Comparison of ENCODE assay signal across 1 cellular context in the genomic region with DNA sequence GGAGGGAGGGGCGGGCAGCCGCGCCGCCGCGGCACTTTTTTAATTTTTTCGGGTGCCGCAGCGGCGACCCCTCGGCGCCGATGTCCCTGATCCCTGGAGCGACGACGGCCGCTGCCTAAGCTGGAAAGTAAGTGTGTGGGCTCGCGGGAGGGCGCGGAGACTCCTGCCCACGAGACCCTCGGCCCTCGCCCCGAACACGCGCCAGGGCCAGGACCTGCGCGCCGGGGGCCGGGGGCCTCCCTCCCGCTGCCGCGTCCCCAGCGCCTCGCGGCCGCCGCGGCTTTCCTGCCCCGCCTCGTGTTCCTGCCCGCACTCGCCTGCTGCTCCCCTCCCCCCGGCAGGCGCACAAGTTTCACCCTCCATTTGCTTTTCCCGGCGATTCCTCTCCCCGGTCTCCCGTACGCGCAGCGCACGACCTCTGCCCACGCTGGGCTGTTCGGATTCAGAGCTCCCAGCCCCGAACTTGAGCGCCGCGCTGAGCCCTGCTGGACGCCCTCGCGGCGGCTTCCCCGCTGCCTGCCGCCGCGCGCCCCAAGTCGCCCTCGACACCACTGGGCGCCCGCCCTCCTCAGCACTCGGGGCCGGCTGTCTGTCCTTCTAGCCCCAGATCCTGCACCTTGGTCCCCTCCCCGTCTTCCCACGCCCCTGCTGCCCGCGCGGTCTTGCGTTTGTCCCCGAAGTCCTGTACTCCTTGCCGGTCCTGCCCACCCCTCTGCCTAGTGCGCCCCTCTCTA.
A peak's percentile ranks its signal among the peaks of the same experiment; 100 is the strongest.
TF ChIP-seq lines count a peak whose summit lies in the region.

No MANE protein-coding gene starts in this region.

TF ChIP-seq in WTC11, 78 proteins besides CTCF, POLR2A, EP300 and RAD21 (continued from another document and continues in another):
- TF ChIP-seq, protein P1, sequence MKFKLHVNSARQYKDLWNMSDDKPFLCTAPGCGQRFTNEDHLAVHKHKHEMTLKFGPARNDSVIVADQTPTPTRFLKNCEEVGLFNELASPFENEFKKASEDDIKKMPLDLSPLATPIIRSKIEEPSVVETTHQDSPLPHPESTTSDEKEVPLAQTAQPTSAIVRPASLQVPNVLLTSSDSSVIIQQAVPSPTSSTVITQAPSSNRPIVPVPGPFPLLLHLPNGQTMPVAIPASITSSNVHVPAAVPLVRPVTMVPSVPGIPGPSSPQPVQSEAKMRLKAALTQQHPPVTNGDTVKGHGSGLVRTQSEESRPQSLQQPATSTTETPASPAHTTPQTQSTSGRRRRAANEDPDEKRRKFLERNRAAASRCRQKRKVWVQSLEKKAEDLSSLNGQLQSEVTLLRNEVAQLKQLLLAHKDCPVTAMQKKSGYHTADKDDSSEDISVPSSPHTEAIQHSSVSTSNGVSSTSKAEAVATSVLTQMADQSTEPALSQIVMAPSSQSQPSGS (CRISPR knock-in tag; IDR thresholded peaks at IDR 0.05; ENCODE audit: borderline replicate concordance, low read depth): no peak
- TF ChIP-seq RORB (CRISPR knock-in tag; IDR thresholded peaks at IDR 0.05) (no peak), NFATC4 (CRISPR knock-in tag; IDR thresholded peaks at IDR 0.05) (no peak), CREB1 (CRISPR knock-in tag; IDR thresholded peaks at IDR 0.05) (no peak), ZNF121 (CRISPR knock-in tag; IDR thresholded peaks at IDR 0.05) (no peak), FOXJ3 (CRISPR knock-in tag; IDR thresholded peaks at IDR 0.05; ENCODE audit: borderline replicate concordance) (no peak), MXD4 (CRISPR knock-in tag; IDR thresholded peaks at IDR 0.05; ENCODE audit: borderline replicate concordance) (no peak), GRHL2 (CRISPR knock-in tag; IDR thresholded peaks at IDR 0.05; ENCODE audit: insufficient replicate concordance, severe bottlenecking) (no peak), CBFB (CRISPR knock-in tag; IDR thresholded peaks at IDR 0.05; ENCODE audit: low read depth) (0 out of 2 replicates have a peak, but pooled peaks have one; percentile 17), ESRRA (CRISPR knock-in tag; IDR thresholded peaks at IDR 0.05; ENCODE audit: borderline replicate concordance) (no peak), ZNF396 (CRISPR knock-in tag; IDR thresholded peaks at IDR 0.05; ENCODE audit: borderline replicate concordance) (no peak), NR2C2 (CRISPR knock-in tag; IDR thresholded peaks at IDR 0.05) (no peak), ZNF219 (CRISPR knock-in tag; IDR thresholded peaks at IDR 0.05; ENCODE audit: borderline replicate concordance) (no peak), NFYB (CRISPR knock-in tag; conservative IDR thresholded peaks at IDR 0.05; ENCODE audit: low read depth) (no peak), GABPB1 (CRISPR knock-in tag; IDR thresholded peaks at IDR 0.05) (no peak; the same call in 1 of the 2 replicates), IRF2 (CRISPR knock-in tag; IDR thresholded peaks at IDR 0.05; ENCODE audit: borderline replicate concordance, low read depth) (0 out of 2 replicates have a peak, but pooled peaks have one; percentile 71), RELA (CRISPR knock-in tag; IDR thresholded peaks at IDR 0.05; ENCODE audit: borderline replicate concordance) (peak; percentile 48; the same call in 1 of the 2 replicates), HMGA2 (CRISPR knock-in tag; IDR thresholded peaks at IDR 0.05) (no peak), NFE2L1 (CRISPR knock-in tag; IDR thresholded peaks at IDR 0.05) (0 out of 2 replicates have a peak, but pooled peaks have one; percentile 59), SMAD4 (CRISPR knock-in tag; IDR thresholded peaks at IDR 0.05) (no peak), PRRX2 (CRISPR knock-in tag; IDR thresholded peaks at IDR 0.05) (no peak), SOX15 (CRISPR knock-in tag; IDR thresholded peaks at IDR 0.05) (no peak), ZNF671 (CRISPR knock-in tag; IDR thresholded peaks at IDR 0.05) (no peak), SMAD3 (CRISPR knock-in tag; IDR thresholded peaks at IDR 0.05; ENCODE audit: borderline replicate concordance) (peak; percentile 50; the same call in 1 of the 2 replicates), JUN (CRISPR knock-in tag; IDR thresholded peaks at IDR 0.05) (no peak), EMX1 (CRISPR knock-in tag; IDR thresholded peaks at IDR 0.05) (0 out of 2 replicates have a peak, but pooled peaks have one; percentile 28), ZNF416 (CRISPR knock-in tag; IDR thresholded peaks at IDR 0.05) (no peak), OVOL2 (CRISPR knock-in tag; IDR thresholded peaks at IDR 0.05; ENCODE audit: borderline replicate concordance) (no peak)
- TF ChIP-seq, protein P2, sequence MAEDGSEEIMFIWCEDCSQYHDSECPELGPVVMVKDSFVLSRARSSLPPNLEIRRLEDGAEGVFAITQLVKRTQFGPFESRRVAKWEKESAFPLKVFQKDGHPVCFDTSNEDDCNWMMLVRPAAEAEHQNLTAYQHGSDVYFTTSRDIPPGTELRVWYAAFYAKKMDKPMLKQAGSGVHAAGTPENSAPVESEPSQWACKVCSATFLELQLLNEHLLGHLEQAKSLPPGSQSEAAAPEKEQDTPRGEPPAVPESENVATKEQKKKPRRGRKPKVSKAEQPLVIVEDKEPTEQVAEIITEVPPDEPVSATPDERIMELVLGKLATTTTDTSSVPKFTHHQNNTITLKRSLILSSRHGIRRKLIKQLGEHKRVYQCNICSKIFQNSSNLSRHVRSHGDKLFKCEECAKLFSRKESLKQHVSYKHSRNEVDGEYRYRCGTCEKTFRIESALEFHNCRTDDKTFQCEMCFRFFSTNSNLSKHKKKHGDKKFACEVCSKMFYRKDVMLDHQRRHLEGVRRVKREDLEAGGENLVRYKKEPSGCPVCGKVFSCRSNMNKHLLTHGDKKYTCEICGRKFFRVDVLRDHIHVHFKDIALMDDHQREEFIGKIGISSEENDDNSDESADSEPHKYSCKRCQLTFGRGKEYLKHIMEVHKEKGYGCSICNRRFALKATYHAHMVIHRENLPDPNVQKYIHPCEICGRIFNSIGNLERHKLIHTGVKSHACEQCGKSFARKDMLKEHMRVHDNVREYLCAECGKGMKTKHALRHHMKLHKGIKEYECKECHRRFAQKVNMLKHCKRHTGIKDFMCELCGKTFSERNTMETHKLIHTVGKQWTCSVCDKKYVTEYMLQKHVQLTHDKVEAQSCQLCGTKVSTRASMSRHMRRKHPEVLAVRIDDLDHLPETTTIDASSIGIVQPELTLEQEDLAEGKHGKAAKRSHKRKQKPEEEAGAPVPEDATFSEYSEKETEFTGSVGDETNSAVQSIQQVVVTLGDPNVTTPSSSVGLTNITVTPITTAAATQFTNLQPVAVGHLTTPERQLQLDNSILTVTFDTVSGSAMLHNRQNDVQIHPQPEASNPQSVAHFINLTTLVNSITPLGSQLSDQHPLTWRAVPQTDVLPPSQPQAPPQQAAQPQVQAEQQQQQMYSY (CRISPR knock-in tag; IDR thresholded peaks at IDR 0.05): peak; percentile 4; the same call in 1 of the 2 replicates
- TF ChIP-seq, protein P3, sequence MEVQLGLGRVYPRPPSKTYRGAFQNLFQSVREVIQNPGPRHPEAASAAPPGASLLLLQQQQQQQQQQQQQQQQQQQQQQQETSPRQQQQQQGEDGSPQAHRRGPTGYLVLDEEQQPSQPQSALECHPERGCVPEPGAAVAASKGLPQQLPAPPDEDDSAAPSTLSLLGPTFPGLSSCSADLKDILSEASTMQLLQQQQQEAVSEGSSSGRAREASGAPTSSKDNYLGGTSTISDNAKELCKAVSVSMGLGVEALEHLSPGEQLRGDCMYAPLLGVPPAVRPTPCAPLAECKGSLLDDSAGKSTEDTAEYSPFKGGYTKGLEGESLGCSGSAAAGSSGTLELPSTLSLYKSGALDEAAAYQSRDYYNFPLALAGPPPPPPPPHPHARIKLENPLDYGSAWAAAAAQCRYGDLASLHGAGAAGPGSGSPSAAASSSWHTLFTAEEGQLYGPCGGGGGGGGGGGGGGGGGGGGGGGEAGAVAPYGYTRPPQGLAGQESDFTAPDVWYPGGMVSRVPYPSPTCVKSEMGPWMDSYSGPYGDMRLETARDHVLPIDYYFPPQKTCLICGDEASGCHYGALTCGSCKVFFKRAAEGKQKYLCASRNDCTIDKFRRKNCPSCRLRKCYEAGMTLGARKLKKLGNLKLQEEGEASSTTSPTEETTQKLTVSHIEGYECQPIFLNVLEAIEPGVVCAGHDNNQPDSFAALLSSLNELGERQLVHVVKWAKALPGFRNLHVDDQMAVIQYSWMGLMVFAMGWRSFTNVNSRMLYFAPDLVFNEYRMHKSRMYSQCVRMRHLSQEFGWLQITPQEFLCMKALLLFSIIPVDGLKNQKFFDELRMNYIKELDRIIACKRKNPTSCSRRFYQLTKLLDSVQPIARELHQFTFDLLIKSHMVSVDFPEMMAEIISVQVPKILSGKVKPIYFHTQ (CRISPR knock-in tag; IDR thresholded peaks at IDR 0.05): 0 out of 2 replicates have a peak, but pooled peaks have one; percentile 10
- TF ChIP-seq, protein P4, sequence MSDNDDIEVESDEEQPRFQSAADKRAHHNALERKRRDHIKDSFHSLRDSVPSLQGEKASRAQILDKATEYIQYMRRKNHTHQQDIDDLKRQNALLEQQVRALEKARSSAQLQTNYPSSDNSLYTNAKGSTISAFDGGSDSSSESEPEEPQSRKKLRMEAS (CRISPR knock-in tag; IDR thresholded peaks at IDR 0.05): peak; percentile 66; the same call in 1 of the 2 replicates
- TF ChIP-seq, protein P5, sequence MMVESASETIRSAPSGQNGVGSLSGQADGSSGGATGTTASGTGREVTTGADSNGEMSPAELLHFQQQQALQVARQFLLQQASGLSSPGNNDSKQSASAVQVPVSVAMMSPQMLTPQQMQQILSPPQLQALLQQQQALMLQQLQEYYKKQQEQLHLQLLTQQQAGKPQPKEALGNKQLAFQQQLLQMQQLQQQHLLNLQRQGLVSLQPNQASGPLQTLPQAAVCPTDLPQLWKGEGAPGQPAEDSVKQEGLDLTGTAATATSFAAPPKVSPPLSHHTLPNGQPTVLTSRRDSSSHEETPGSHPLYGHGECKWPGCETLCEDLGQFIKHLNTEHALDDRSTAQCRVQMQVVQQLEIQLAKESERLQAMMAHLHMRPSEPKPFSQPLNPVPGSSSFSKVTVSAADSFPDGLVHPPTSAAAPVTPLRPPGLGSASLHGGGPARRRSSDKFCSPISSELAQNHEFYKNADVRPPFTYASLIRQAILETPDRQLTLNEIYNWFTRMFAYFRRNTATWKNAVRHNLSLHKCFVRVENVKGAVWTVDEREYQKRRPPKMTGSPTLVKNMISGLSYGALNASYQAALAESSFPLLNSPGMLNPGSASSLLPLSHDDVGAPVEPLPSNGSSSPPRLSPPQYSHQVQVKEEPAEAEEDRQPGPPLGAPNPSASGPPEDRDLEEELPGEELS (CRISPR knock-in tag; IDR thresholded peaks at IDR 0.05): no peak
- TF ChIP-seq, protein P6, sequence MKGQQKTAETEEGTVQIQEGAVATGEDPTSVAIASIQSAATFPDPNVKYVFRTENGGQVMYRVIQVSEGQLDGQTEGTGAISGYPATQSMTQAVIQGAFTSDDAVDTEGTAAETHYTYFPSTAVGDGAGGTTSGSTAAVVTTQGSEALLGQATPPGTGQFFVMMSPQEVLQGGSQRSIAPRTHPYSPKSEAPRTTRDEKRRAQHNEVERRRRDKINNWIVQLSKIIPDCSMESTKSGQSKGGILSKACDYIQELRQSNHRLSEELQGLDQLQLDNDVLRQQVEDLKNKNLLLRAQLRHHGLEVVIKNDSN (CRISPR knock-in tag; IDR thresholded peaks at IDR 0.05): no peak
- TF ChIP-seq, protein P7, sequence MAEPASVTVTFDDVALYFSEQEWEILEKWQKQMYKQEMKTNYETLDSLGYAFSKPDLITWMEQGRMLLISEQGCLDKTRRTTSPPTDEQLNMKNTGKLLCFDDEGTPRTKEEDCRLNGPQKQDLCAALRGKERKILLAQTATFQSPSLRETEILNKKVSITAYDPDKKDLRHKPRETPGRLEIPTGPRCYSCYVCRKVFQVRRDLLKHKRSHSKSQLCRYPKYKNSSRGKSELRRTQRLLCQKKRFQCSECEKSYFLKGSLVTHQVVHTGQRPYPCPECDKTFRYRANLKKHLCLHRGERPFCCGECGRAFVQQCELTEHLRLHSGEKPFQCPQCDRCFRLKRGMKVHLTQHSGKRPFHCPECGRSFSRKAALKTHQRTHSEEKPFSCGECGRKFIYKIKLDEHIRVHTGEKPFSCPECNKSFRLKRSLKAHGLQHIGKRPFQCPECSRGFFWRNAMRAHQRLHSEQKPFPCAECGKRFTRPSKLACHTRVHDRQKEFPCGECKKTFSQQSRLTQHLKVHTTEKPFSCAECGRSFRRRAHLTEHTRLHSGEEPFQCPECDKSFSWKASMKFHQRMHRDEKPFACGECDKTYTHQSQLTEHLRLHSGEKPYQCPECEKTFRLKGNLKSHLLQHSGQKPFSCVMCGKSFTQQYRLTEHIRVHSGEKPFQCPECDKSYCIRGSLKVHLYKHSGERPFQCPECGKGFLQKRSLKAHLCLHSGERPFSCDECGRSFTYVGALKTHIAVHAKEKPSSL (CRISPR knock-in tag; conservative IDR thresholded peaks at IDR 0.05): no peak
- TF ChIP-seq, protein P8, sequence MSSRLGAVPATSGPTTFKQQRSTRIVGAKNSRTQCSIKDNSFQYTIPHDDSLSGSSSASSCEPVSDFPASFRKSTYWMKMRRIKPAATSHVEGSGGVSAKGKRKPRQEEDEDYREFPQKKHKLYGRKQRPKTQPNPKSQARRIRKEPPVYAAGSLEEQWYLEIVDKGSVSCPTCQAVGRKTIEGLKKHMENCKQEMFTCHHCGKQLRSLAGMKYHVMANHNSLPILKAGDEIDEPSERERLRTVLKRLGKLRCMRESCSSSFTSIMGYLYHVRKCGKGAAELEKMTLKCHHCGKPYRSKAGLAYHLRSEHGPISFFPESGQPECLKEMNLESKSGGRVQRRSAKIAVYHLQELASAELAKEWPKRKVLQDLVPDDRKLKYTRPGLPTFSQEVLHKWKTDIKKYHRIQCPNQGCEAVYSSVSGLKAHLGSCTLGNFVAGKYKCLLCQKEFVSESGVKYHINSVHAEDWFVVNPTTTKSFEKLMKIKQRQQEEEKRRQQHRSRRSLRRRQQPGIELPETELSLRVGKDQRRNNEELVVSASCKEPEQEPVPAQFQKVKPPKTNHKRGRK (CRISPR knock-in tag; IDR thresholded peaks at IDR 0.05; ENCODE audit: borderline replicate concordance): no peak
- TF ChIP-seq, protein P9, sequence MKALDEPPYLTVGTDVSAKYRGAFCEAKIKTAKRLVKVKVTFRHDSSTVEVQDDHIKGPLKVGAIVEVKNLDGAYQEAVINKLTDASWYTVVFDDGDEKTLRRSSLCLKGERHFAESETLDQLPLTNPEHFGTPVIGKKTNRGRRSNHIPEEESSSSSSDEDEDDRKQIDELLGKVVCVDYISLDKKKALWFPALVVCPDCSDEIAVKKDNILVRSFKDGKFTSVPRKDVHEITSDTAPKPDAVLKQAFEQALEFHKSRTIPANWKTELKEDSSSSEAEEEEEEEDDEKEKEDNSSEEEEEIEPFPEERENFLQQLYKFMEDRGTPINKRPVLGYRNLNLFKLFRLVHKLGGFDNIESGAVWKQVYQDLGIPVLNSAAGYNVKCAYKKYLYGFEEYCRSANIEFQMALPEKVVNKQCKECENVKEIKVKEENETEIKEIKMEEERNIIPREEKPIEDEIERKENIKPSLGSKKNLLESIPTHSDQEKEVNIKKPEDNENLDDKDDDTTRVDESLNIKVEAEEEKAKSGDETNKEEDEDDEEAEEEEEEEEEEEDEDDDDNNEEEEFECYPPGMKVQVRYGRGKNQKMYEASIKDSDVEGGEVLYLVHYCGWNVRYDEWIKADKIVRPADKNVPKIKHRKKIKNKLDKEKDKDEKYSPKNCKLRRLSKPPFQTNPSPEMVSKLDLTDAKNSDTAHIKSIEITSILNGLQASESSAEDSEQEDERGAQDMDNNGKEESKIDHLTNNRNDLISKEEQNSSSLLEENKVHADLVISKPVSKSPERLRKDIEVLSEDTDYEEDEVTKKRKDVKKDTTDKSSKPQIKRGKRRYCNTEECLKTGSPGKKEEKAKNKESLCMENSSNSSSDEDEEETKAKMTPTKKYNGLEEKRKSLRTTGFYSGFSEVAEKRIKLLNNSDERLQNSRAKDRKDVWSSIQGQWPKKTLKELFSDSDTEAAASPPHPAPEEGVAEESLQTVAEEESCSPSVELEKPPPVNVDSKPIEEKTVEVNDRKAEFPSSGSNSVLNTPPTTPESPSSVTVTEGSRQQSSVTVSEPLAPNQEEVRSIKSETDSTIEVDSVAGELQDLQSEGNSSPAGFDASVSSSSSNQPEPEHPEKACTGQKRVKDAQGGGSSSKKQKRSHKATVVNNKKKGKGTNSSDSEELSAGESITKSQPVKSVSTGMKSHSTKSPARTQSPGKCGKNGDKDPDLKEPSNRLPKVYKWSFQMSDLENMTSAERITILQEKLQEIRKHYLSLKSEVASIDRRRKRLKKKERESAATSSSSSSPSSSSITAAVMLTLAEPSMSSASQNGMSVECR (CRISPR knock-in tag; IDR thresholded peaks at IDR 0.05; ENCODE audit: borderline replicate concordance): peak; percentile 37; the same call in 1 of the 2 replicates
